Comparison of ENCODE assay signal across 8 cellular contexts in genomic region chr7:20330176-20330796, GRCh38. TPM values are rescaled to one million over a fixed set of nuclear protein-coding genes. Genes with fewer than 3 reads are reported as not detected.
DNase-seq lines count a peak whose midpoint lies in the region; ATAC-seq and TF ChIP-seq lines count a peak whose summit lies in the region.

No MANE protein-coding gene starts in this region.

- no peak for TF ChIP-seq CTCF in AG09309 (IDR thresholded peaks at IDR 0.05; ENCODE audit: control insufficient read depth, insufficient read depth, low read depth, low read length, missing control alignments)
- no peak for TF ChIP-seq CTCF in activated CD8-positive, alpha-beta T cell treated with anti-CD3 and anti-CD28 coated beads for 36 hours (IDR thresholded peaks at IDR 0.05)

- no peaks in the 10 kb centered on the region for H3K9me3 ChIP-seq in mucosa of rectum (ENCODE audit: control insufficient read depth in 2 of 2, low read length in 2 of 2)

- H3K27ac ChIP-seq in mucosa of rectum (ENCODE audit: low read depth in 2 of 2, low read length in 2 of 2), result peak overlapping the region; percentile 91 to 92

- ATAC-seq in GM18519 (IDR thresholded peaks at IDR 0.05; ENCODE audit: low FRiP score, unreplicated experiment) (peak; percentile 44), HG02973 (IDR thresholded peaks at IDR 0.05; ENCODE audit: unreplicated experiment) (peak; percentile 48), esophagus mucosa (peak; percentile 93)
- peak; percentile 79 for ATAC-seq in activated CD8-positive, alpha-beta T cell treated with anti-CD3 and anti-CD28 coated beads for 36 hours
- peak; percentile 87 for ATAC-seq in stimulated activated memory B cell treated with anti-CD40 and anti-IgM and Interleukin-4, amounts not matched to agents 10 μg/mL and 1 μg/mL and 100 μg/mL, for 72 hours

- DNase-seq in AG09309 (ENCODE audit: low read depth) (peak; percentile 72), NCI-H2171 treated with DMSO at 0.1 percent for 48 hours (lab: John Stamatoyannopoulos, UW) (peak; percentile 24)
- peak; percentile 93 for DNase-seq in activated CD8-positive, alpha-beta T cell treated with anti-CD3 and anti-CD28 coated beads for 36 hours

- no peaks in the 10 kb centered on the region for H3K27me3 ChIP-seq in mucosa of rectum (ENCODE audit: control insufficient read depth in 2 of 2, insufficient read depth in 2 of 2, low read length in 2 of 2)

- H3K36me3 Mint-ChIP-seq in activated CD8-positive, alpha-beta T cell treated with anti-CD3 and anti-CD28 coated beads for 36 hours (ENCODE audit: low read depth), result no peaks in the 10 kb centered on the region
- no peaks in the 10 kb centered on the region for H3K36me3 Mint-ChIP-seq in stimulated activated memory B cell treated with anti-CD40 and anti-IgM and Interleukin-4, amounts not matched to agents 10 μg/mL and 1 μg/mL and 100 μg/mL, for 72 hours

- intact Hi-C loops in activated CD8-positive, alpha-beta T cell treated with anti-CD3 and anti-CD28 coated beads for 36 hours (cut with micrococcal nuclease), result no loop called here

- peaks cover 44% of the 10 kb centered on the region for H3K27me3 Mint-ChIP-seq in activated CD8-positive, alpha-beta T cell treated with anti-CD3 and anti-CD28 coated beads for 36 hours
- H3K27me3 Mint-ChIP-seq in stimulated activated memory B cell treated with anti-CD40 and anti-IgM and Interleukin-4, amounts not matched to agents 10 μg/mL and 1 μg/mL and 100 μg/mL, for 72 hours, result peaks cover 2% of the 10 kb centered on the region

- no peaks in the 10 kb centered on the region for H3K36me3 ChIP-seq in mucosa of rectum (ENCODE audit: control insufficient read depth in 2 of 2, insufficient read depth in 2 of 2, low read length in 2 of 2)

- POLR2A ChIA-PET in activated CD8-positive, alpha-beta T cell treated with anti-CD3 and anti-CD28 coated beads for 36 hours (lab: Charles Lee), result no interaction called here

- peak overlapping the region; percentile 85 for H3K9ac ChIP-seq in mucosa of rectum (ENCODE audit: low read depth in 1 of 2, low read length in 2 of 2)

- H3K9me3 Mint-ChIP-seq in activated CD8-positive, alpha-beta T cell treated with anti-CD3 and anti-CD28 coated beads for 36 hours, result no peaks in the 10 kb centered on the region
- H3K9me3 Mint-ChIP-seq in stimulated activated memory B cell treated with anti-CD40 and anti-IgM and Interleukin-4, amounts not matched to agents 10 μg/mL and 1 μg/mL and 100 μg/mL, for 72 hours, result no peaks in the 10 kb centered on the region

- peak overlapping the region; percentile 79 for H3K4me3 ChIP-seq in AG09309 (ENCODE audit: control insufficient read depth, low read depth, low read length)
- H3K4me3 ChIP-seq in mucosa of rectum (ENCODE audit: low read length in 2 of 2), result peak overlapping the region; percentile 81 to 92

- peaks cover 18% of the 10 kb centered on the region for H3K4me1 Mint-ChIP-seq in activated CD8-positive, alpha-beta T cell treated with anti-CD3 and anti-CD28 coated beads for 36 hours (ENCODE audit: low read depth)
- H3K4me1 Mint-ChIP-seq in stimulated activated memory B cell treated with anti-CD40 and anti-IgM and Interleukin-4, amounts not matched to agents 10 μg/mL and 1 μg/mL and 100 μg/mL, for 72 hours, result peaks cover 26% of the 10 kb centered on the region

- CTCF ChIA-PET in activated CD8-positive, alpha-beta T cell treated with anti-CD3 and anti-CD28 coated beads for 36 hours (lab: Charles Lee), result interaction anchor here (1.1 to 1.3 kb wide), 2 partner anchors 19 to 576 kb away, joined by 3 to 4 read pairs; no protein-coding TSS in a partner anchor

- peak overlapping the region; percentile 17 for H3K27ac Mint-ChIP-seq in activated CD8-positive, alpha-beta T cell treated with anti-CD3 and anti-CD28 coated beads for 36 hours
- H3K27ac Mint-ChIP-seq in stimulated activated memory B cell treated with anti-CD40 and anti-IgM and Interleukin-4, amounts not matched to agents 10 μg/mL and 1 μg/mL and 100 μg/mL, for 72 hours, result peak overlapping the region; percentile 88

- peak overlapping the region; percentile 76 for H3K4me3 Mint-ChIP-seq in activated CD8-positive, alpha-beta T cell treated with anti-CD3 and anti-CD28 coated beads for 36 hours
- H3K4me3 Mint-ChIP-seq in stimulated activated memory B cell treated with anti-CD40 and anti-IgM and Interleukin-4, amounts not matched to agents 10 μg/mL and 1 μg/mL and 100 μg/mL, for 72 hours, result peak overlapping the region; percentile 95

- peaks cover 3 to 5% of the 10 kb centered on the region in 2 donors for H3K4me1 ChIP-seq in mucosa of rectum (ENCODE audit: control insufficient read depth in 2 of 2, insufficient read depth in 2 of 2, low read length in 2 of 2)

RNA-seq across cellular contexts. Expression of gene ITGB8, which starts 0.4 kb away (rescaled TPM):
- total RNA-seq in activated CD8-positive, alpha-beta T cell treated with anti-CD3 and anti-CD28 coated beads for 36 hours, result not detected
- 16.3 TPM for total RNA-seq in esophagus mucosa

Comparison
In these comparisons a context has a peak if more than half of its experiments do, and no peak if none do; other contexts are left out.
1. Peak in every context shown above with its lines: DNase-seq, ATAC-seq, H3K4me3 ChIP-seq and H3K27ac ChIP-seq.
2. DNase-seq: peak in every context shown above with its lines; median percentile 93 in activated CD8-positive, alpha-beta T cell treated with anti-CD3 and anti-CD28 coated beads for 36 hours; 72 in AG09309; 24 in NCI-H2171 treated with DMSO at 0.1 percent for 48 hours.
3. RNA of gene ITGB8, which starts 0.4 kb away (total RNA-seq): 16.3 TPM in esophagus mucosa (single experiment); not detected in activated CD8-positive, alpha-beta T cell treated with anti-CD3 and anti-CD28 coated beads for 36 hours; every median in the first group is over 10 times any median in the second.